In genomic region chr11:62034045-62034355, GRCh38 we compare ENCODE assay signal across 1 cellular context.
TF ChIP-seq lines count a peak whose summit lies in the region.

No MANE protein-coding gene starts in this region.

TF ChIP-seq in endothelial cell of umbilical vein, 7 proteins besides CTCF, POLR2A, EP300 and RAD21 (continued from another document):
- no peak for TF ChIP-seq EZH2 (IDR thresholded peaks at IDR 0.05; ENCODE audit: borderline replicate concordance, low read depth, low read length, severe bottlenecking)
- TF ChIP-seq JUN (IDR thresholded peaks at IDR 0.05; ENCODE audit: borderline replicate concordance, insufficient read depth, insufficient read length, low read depth), result no peak
- TF ChIP-seq FOS (IDR thresholded peaks at IDR 0.05; ENCODE audit: borderline replicate concordance, insufficient read depth, low read length), result no peak
- no peak for TF ChIP-seq MYC (IDR thresholded peaks at IDR 0.05; ENCODE audit: low read depth, low read length)
- no peak for TF ChIP-seq POLR2AphosphoS5 (IDR thresholded peaks at IDR 0.05; ENCODE audit: insufficient read depth, low read depth, low read length)
